9 cellular contexts compared by ENCODE assay signal in genomic region chr10:29386347-29386999, GRCh38.
DNase-seq lines count a peak whose midpoint lies in the region; ATAC-seq lines count a peak whose summit lies in the region.
"Had no signal": no experiment of that assay in that cellular context is flagged by ENCODE, and none has a peak within 500 bp of the region (broad histone marks: within the 10 kb centered on the region; RNA-seq: fewer than 3 reads in every experiment).

No MANE protein-coding gene starts in this region.

- intact Hi-C loops in activated T-helper 2 cell treated with anti-CD3 and anti-CD28 coated beads, Interferon-gamma antibody, Interleukin-2, Interleukin-4, amounts not matched to agents 10 μg/mL and 5 μg/mL and 100 μg/mL, durations not matched to agents 14 hours and 24 hours and 36 hours (cut with micrococcal nuclease), result loop anchor here (2.0 kb wide), 1 partner anchor 62 kb away; no protein-coding TSS in a partner anchor

- H3K27ac Mint-ChIP-seq in activated T-helper 2 cell treated with anti-CD3 and anti-CD28 coated beads, Interferon-gamma antibody, Interleukin-2, Interleukin-4, amounts not matched to agents 10 μg/mL and 5 μg/mL and 100 μg/mL, durations not matched to agents 14 hours and 24 hours and 36 hours, result no peak overlapping the region

- peaks cover 8% of the 10 kb centered on the region for H3K27me3 Mint-ChIP-seq in activated T-helper 2 cell treated with anti-CD3 and anti-CD28 coated beads, Interferon-gamma antibody, Interleukin-2, Interleukin-4, amounts not matched to agents 10 μg/mL and 5 μg/mL and 100 μg/mL, durations not matched to agents 14 hours and 24 hours and 36 hours (ENCODE audit: low read depth)

- H3K9me3 Mint-ChIP-seq in activated T-helper 2 cell treated with anti-CD3 and anti-CD28 coated beads, Interferon-gamma antibody, Interleukin-2, Interleukin-4, amounts not matched to agents 10 μg/mL and 5 μg/mL and 100 μg/mL, durations not matched to agents 14 hours and 24 hours and 36 hours, result no peaks in the 10 kb centered on the region
- H3K9me3 Mint-ChIP-seq: activated T-cell treated with anti-CD3 and anti-CD28 coated beads, Interleukin-2, amount 50 U/mL, for 4 hours had no signal

- peaks cover 6% of the 10 kb centered on the region for H3K4me1 Mint-ChIP-seq in activated T-helper 2 cell treated with anti-CD3 and anti-CD28 coated beads, Interferon-gamma antibody, Interleukin-2, Interleukin-4, amounts not matched to agents 10 μg/mL and 5 μg/mL and 100 μg/mL, durations not matched to agents 14 hours and 24 hours and 36 hours (ENCODE audit: low read depth)

- peak; percentile 67 for ATAC-seq in GM21447 (IDR thresholded peaks at IDR 0.05; ENCODE audit: unreplicated experiment)
- ATAC-seq in HG03108 (IDR thresholded peaks at IDR 0.05; ENCODE audit: unreplicated experiment), result no peak

- DNase-seq in NCI-H2029 treated with DMSO at 0.1 percent for 48 hours (lab: John Stamatoyannopoulos, UW), result peak; percentile 22
- no peak for DNase-seq in NCI-H2029 (lab: John Stamatoyannopoulos, UW)
- DNase-seq in NCI-H69 (lab: John Stamatoyannopoulos, UW), result peak; percentile 42
- DNase-seq in cerebellum (ENCODE audit: low spot score), result peak; percentile 19
- DNase-seq in medulla oblongata (ENCODE audit: extremely low spot score), result peak; percentile 49
- DNase-seq in activated T-helper 2 cell treated with anti-CD3 and anti-CD28 coated beads, Interferon-gamma antibody, Interleukin-2, Interleukin-4, amounts not matched to agents 10 μg/mL and 5 μg/mL and 100 μg/mL, durations not matched to agents 14 hours and 24 hours and 36 hours (ENCODE audit: low spot score), result no peak
- DNase-seq: activated T-cell treated with anti-CD3 and anti-CD28 coated beads, Interleukin-2, amount 50 U/mL, for 4 hours had no signal

- H3K36me3 Mint-ChIP-seq in activated T-helper 2 cell treated with anti-CD3 and anti-CD28 coated beads, Interferon-gamma antibody, Interleukin-2, Interleukin-4, amounts not matched to agents 10 μg/mL and 5 μg/mL and 100 μg/mL, durations not matched to agents 14 hours and 24 hours and 36 hours (ENCODE audit: low read depth), result no peaks in the 10 kb centered on the region

- no peak overlapping the region for H3K4me3 Mint-ChIP-seq in activated T-helper 2 cell treated with anti-CD3 and anti-CD28 coated beads, Interferon-gamma antibody, Interleukin-2, Interleukin-4, amounts not matched to agents 10 μg/mL and 5 μg/mL and 100 μg/mL, durations not matched to agents 14 hours and 24 hours and 36 hours (ENCODE audit: low read depth)
- H3K4me3 Mint-ChIP-seq: activated T-cell treated with anti-CD3 and anti-CD28 coated beads, Interleukin-2, amount 50 U/mL, for 4 hours had no signal

Comparison
In these comparisons a context has a peak if more than half of its experiments do, and no peak if none do; other contexts are left out.
1. DNase-seq: peak in NCI-H2029 treated with DMSO at 0.1 percent for 48 hours (single experiment), NCI-H69 (single experiment), cerebellum (single experiment) and medulla oblongata (single experiment); none in NCI-H2029 (single experiment) and activated T-helper 2 cell treated with anti-CD3 and anti-CD28 coated beads, Interferon-gamma antibody, Interleukin-2, Interleukin-4, amounts not matched to agents 10 μg/mL and 5 μg/mL and 100 μg/mL, durations not matched to agents 14 hours and 24 hours and 36 hours (single experiment).